ENCODE assay signal across 9 cellular contexts in the genomic region with DNA sequence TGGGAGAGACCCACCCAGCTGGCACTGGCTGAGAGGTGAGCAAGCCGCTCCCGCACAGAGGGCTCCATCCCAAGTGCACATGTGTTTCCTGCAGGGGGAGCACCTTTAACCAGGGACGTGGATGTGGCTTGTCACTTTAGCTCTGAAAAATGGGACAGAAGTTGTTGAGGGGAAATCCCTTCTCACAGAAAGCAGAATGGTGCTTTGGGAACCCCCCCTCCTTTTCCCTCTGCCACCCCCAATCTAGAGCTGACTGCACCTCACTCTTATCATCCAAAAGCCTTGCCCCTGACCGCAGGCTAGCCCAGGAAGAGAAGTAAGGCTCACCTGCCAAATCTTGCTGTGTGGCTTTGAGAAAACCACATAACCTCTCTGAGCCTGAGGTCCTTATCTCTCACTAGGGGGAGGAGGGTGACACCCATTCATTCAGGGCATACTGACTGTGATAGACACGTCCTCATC.
DNase-seq lines count a peak whose midpoint lies in the region; ATAC-seq, FAIRE-seq and TF ChIP-seq lines count a peak whose summit lies in the region.
"Had no signal": no experiment of that assay in that cellular context is flagged by ENCODE, and none has a peak within 500 bp of the region (broad histone marks: within the 10 kb centered on the region; RNA-seq: fewer than 3 reads in every experiment).

No MANE protein-coding gene starts in this region.

- peaks cover 18% of the 10 kb centered on the region for H3K4me1 ChIP-seq in CD4-positive, alpha-beta memory T cell (ENCODE audit: insufficient read depth, low read length)
- H3K4me1 ChIP-seq in HEK293 (ENCODE audit: control insufficient read depth, insufficient read depth, low read length) = no peaks in the 10 kb centered on the region

- peak overlapping the region in 2 of 7 donors; percentile 15 to 24 for H3K27ac Mint-ChIP-seq in CD4-positive, alpha-beta memory T cell

- CTCF ChIA-PET in CD4-positive, alpha-beta memory T cell (lab: Charles Lee; ENCODE audit: partially characterized antibody) = interaction anchor here (0.6 to 1.3 kb wide), 3 partner anchors 9 to 50 kb away, joined by 3 to 4 read pairs (median 3); no protein-coding TSS in a partner anchor
- CTCF ChIA-PET in HEK293 (lab: Yijun Ruan, JAX) = interaction anchor here (0.6 to 2.1 kb wide), 6 partner anchors 11 to 562 kb away, joined by 3 to 7 read pairs (median 4); no protein-coding TSS in a partner anchor

- no peak for TF ChIP-seq CTCF in HEK293 (tag by site-specific recombination; IDR thresholded peaks at IDR 0.05)

- FAIRE-seq in RCC 7860 (lab: Jason Lieb, UNC) = no peak

- ATAC-seq in HG03095 (IDR thresholded peaks at IDR 0.05; ENCODE audit: unreplicated experiment) (no peak), GM18519 (IDR thresholded peaks at IDR 0.05; ENCODE audit: low FRiP score, unreplicated experiment) (no peak), GM18502 (IDR thresholded peaks at IDR 0.05; ENCODE audit: poor library complexity, unreplicated experiment) (no peak)

- peak overlapping the region in 4 of 8 donors; percentile 16 to 50 (median 36) for H3K4me3 Mint-ChIP-seq in CD4-positive, alpha-beta memory T cell

- H3K9me3 Mint-ChIP-seq in CD4-positive, alpha-beta memory T cell = peaks cover 0 to 2% (median 0%) of the 10 kb centered on the region in 8 donors

- no peaks in the 10 kb centered on the region for H3K27me3 ChIP-seq in CD4-positive, alpha-beta memory T cell (ENCODE audit: insufficient read depth, low read length)

- POLR2A ChIA-PET in CD4-positive, alpha-beta memory T cell (lab: Charles Lee; ENCODE audit: partially characterized antibody) = no interaction called here
- POLR2A ChIA-PET in HEK293 (lab: Yijun Ruan, JAX) = no interaction called here

- H3K4me3 ChIP-seq in CD4-positive, alpha-beta memory T cell (ENCODE audit: low read length in 2 of 2) = no peak overlapping the region
- H3K4me3 ChIP-seq in HEK293 (ENCODE audit: low read depth, low read length) = no peak overlapping the region

- H3K36me3 ChIP-seq in CD4-positive, alpha-beta memory T cell (ENCODE audit: insufficient read depth, low read length) = no peaks in the 10 kb centered on the region
- no peaks in the 10 kb centered on the region for H3K36me3 ChIP-seq in HEK293 (ENCODE audit: control insufficient read depth in 2 of 2, insufficient read depth in 1 of 2, low read length in 2 of 2)
- H3K36me3 ChIP-seq: neutrophil had no signal

- peaks cover 5 to 13% of the 10 kb centered on the region in 2 donors for H3K27me3 Mint-ChIP-seq in CD4-positive, alpha-beta memory T cell

- DNase-seq in CD4-positive, alpha-beta memory T cell = peak; percentile 10 to 64 (median 16)
- peak; percentile 15 for DNase-seq in activated CD8-positive, alpha-beta memory T cell treated with anti-CD3 and anti-CD28 coated beads, Interleukin-2, amount 50 U/mL, for 24 hours (ENCODE audit: extremely low read depth)
- DNase-seq in lung microvascular endothelial cell (ENCODE audit: low read depth in 2 of 2) = peak; percentile 44 to 56
- no peak for DNase-seq in RCC 7860 (ENCODE audit: low spot score)

- H3K36me3 Mint-ChIP-seq in CD4-positive, alpha-beta memory T cell = no peaks in the 10 kb centered on the region

- H3K27ac ChIP-seq in CD4-positive, alpha-beta memory T cell (ENCODE audit: low read depth, low read length) = no peak overlapping the region
- no peak overlapping the region for H3K27ac ChIP-seq in HEK293 (ENCODE audit: extremely low read depth, low read depth, low read length)
- H3K27ac ChIP-seq: neutrophil had no signal

- H3K9me3 ChIP-seq in CD4-positive, alpha-beta memory T cell (ENCODE audit: control insufficient read depth in 1 of 2, low read length in 2 of 2) = no peaks in the 10 kb centered on the region
- H3K9me3 ChIP-seq in HEK293 (ENCODE audit: control insufficient read depth, insufficient read depth, low read depth, low read length) = no peaks in the 10 kb centered on the region
- H3K9me3 ChIP-seq: neutrophil had no signal

- intact Hi-C loops in CD4-positive, alpha-beta memory T cell (cut with micrococcal nuclease) = no loop called here

- peaks cover 11 to 17% (median 14%) of the 10 kb centered on the region in 4 donors for H3K4me1 Mint-ChIP-seq in CD4-positive, alpha-beta memory T cell

TF ChIP-seq in HEK293, 187 proteins besides CTCF, POLR2A, EP300 and RAD21:
- no peak for TF ChIP-seq ZNF560 (tag by site-specific recombination; IDR thresholded peaks at IDR 0.05; ENCODE audit: borderline replicate concordance)
- no peak for TF ChIP-seq ZNF610 (tag by site-specific recombination; IDR thresholded peaks at IDR 0.05; ENCODE audit: borderline replicate concordance)
- peak; percentile 88 for TF ChIP-seq ZNF768 (tag by site-specific recombination; IDR thresholded peaks at IDR 0.05)
